In the genomic region with DNA sequence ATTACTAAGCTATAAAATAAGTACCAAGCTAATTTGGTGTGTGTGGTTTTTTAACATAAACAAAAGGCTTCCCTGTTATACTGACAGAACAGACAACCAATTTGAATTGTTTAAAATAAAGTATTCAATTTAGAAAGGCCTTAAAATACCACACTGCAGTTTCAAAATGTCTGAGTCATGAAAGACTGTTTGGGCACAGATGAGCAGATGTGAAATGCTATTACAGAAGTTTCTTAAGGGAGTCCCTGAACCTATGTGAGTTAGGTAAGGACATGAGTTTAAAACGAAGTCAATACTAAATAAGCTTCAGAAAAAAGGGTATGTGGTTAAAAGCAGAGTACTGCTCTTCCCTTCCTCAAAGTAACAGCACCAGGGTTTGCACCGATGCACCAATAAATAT, we compare ENCODE assay signal across 29 cellular contexts.
"Had no signal": no experiment of that assay in that cellular context is flagged by ENCODE, and none has a peak within 500 bp of the region (broad histone marks: within the 10 kb centered on the region; RNA-seq: fewer than 3 reads in every experiment).

No MANE protein-coding gene starts in this region.

- H3K4me3 ChIP-seq: ascending aorta, cardiac muscle cell, MG63, SJSA1 had no signal

- ATAC-seq: activated CD8-positive, alpha-beta T cell treated with anti-CD3 and anti-CD28 coated beads for 36 hours; activated T-cell treated with anti-CD3 and anti-CD28 coated beads, Interleukin-2, amount 50 U/mL, for 72 hours; activated T-helper 17 cell treated with anti-CD3 and anti-CD28 coated beads, Interleukin-2, amount 50 U/mL, for 72 hours had no signal

- H3K4me1 ChIP-seq: ascending aorta, SJSA1 had no signal

- H3K27me3 ChIP-seq: ascending aorta, MG63, SJSA1 had no signal

- H3K9me3 ChIP-seq: ascending aorta, MG63, SJSA1, SK-N-SH had no signal

- H3K36me3 ChIP-seq: ascending aorta, cardiac muscle cell, MG63, SJSA1 had no signal

- H3K27ac ChIP-seq: ascending aorta, cardiac muscle cell, SJSA1 had no signal

- DNase-seq: activated CD4-positive, alpha-beta T cell treated with anti-CD3 and anti-CD28 coated beads, Interleukin-2, amount 10 ng/mL, durations not matched to agents 24 days and 14 days; activated CD4-positive, alpha-beta T cell treated with anti-CD3 and anti-CD28 coated beads, Interleukin-2, amount 50 U/mL, for 4 hours; activated CD8-positive, alpha-beta T cell treated with anti-CD3 and anti-CD28 coated beads for 36 hours; activated effector memory CD4-positive, alpha-beta T cell treated with anti-CD3 and anti-CD28 coated beads, Interleukin-2, amount 50 U/mL, for 16 hours; activated naive CD4-positive, alpha-beta T cell treated with Interleukin-2 at 50 U/mL for 16 hours; activated naive CD8-positive, alpha-beta T cell treated with anti-CD3 and anti-CD28 coated beads, Interleukin-2, amount 10 ng/mL, durations not matched to agents 7 days and 5 days; activated T-cell treated with anti-CD3 and anti-CD28 coated beads, Interleukin-2, amount 50 U/mL, for 1 hour; activated T-cell treated with anti-CD3 and anti-CD28 coated beads, Interleukin-2, amount 50 U/mL, for 72 hours; amygdala; Karpas-422; MG63; NCI-H1048; NCI-H1105 treated with DMSO at 0.1 percent for 48 hours; NCI-H1436; NCI-H1694; NCI-H1930; NCI-H2081 treated with DMSO at 0.1 percent for 48 hours; NCI-H226; NCI-H446 treated with DMSO at 0.1 percent for 48 hours; NCI-H524; NCI-H69; NCI-H82; OCI-M1; Right ventricle myocardium superior; SK-N-SH had no signal

- H3K4me2 ChIP-seq: SK-N-SH had no signal

- H3K9ac ChIP-seq: SK-N-SH had no signal
